ENCODE assay signal across 8 cellular contexts in the genomic region with DNA sequence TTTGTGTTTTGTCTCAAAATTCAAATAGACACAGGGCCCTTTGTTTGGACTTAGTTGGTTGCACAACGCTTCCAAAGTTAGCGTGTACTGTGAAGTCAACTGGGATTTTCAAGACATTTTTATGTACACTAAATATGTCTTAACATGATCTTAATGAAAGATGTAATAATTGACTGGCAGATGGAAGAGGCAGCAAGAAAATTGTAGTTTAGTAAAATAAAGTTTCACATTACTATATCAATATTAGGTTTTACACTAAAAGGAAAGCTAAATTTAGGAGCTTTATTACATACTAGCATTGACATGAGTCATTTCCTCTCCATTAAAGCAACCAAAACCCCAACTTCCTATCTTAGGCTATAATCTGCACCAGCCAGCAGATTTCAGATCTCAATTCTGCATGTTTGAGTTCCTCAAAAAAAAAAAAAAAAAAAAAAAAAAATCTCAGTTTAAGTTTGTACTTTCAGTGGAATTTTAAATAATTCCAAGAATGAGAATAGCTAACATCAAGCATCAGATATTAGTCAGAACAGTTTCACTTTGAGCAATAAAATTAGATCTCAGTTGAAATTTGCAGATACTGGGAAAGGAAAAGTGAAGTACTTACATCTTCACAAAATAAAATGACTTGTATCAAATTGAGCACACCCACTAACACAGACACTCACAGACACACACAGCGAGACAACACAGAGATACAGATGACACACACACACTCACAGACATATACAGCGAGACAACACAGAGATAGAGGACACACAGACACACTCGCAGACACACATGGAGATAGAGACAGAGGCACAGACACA.
A peak's percentile ranks its signal among the peaks of the same experiment; 100 is the strongest.
DNase-seq lines count a peak whose midpoint lies in the region; ATAC-seq and TF ChIP-seq lines count a peak whose summit lies in the region.

No MANE protein-coding gene starts in this region.

- peak overlapping the region; percentile 9 to 87 (median 76) for H3K27ac ChIP-seq in spleen

- WGBS in spleen, 5 donors = 28 to 41% (median 34%) methylated on average over 5 of the region's 5 CpGs

- DNase-seq in COLO829 (ENCODE audit: low spot score) (peak; percentile 66), germinal center (ENCODE audit: low spot score) (peak; percentile 25), spleen (no peak), osteocyte (ENCODE audit: extremely low spot score, unreplicated experiment) (no peak), type B pancreatic cell (ENCODE audit: extremely low spot score, unreplicated experiment) (no peak)

- no peaks in the 10 kb centered on the region for H3K36me3 Mint-ChIP-seq in osteocyte (ENCODE audit: unreplicated experiment)
- peaks cover 4% of the 10 kb centered on the region for H3K36me3 Mint-ChIP-seq in type B pancreatic cell

- no peak for TF ChIP-seq POLR2A in spleen (IDR thresholded peaks at IDR 0.05)

- H3K9me3 Mint-ChIP-seq in osteocyte (ENCODE audit: unreplicated experiment) = peaks cover 8% of the 10 kb centered on the region
- H3K9me3 Mint-ChIP-seq in type B pancreatic cell = peaks cover 12% of the 10 kb centered on the region

- no peaks in the 10 kb centered on the region for H3K36me3 ChIP-seq in spleen

- H3K4me3 ChIP-seq in WI38 (ENCODE audit: low read depth, low read length) = peak overlapping the region; percentile 11; the same call in 1 of the 2 replicates
- H3K4me3 ChIP-seq in spleen = peak overlapping the region in 2 of 8 donors; percentile 5 to 46

- H3K27ac Mint-ChIP-seq in osteocyte (ENCODE audit: unreplicated experiment) (no peak overlapping the region), type B pancreatic cell (no peak overlapping the region)

- intact Hi-C loops in spleen (cut with DNase I; ENCODE audit: low total_unique reads) = no loop called here

- peaks cover 0 to 3% (median 2%) of the 10 kb centered on the region in 8 donors for H3K9me3 ChIP-seq in spleen

- TF ChIP-seq CTCF in WI38 (IDR thresholded peaks at IDR 0.05; ENCODE audit: low read depth, low read length) (no peak), spleen (IDR thresholded peaks at IDR 0.05 in 8 of 11, conservative IDR thresholded peaks at IDR 0.05 in 3 of 11) (no peak), osteocyte (IDR thresholded peaks at IDR 0.05) (no peak), type B pancreatic cell (conservative IDR thresholded peaks at IDR 0.05) (no peak)

- no peaks in the 10 kb centered on the region for H3K27me3 Mint-ChIP-seq in osteocyte (ENCODE audit: unreplicated experiment)
- H3K27me3 Mint-ChIP-seq in type B pancreatic cell = no peaks in the 10 kb centered on the region

- peaks cover 35 to 76% (median 59%) of the 10 kb centered on the region in 6 donors for H3K4me1 ChIP-seq in spleen

- H3K4me1 Mint-ChIP-seq in osteocyte (ENCODE audit: unreplicated experiment) (peaks cover 10% of the 10 kb centered on the region), type B pancreatic cell (ENCODE audit: unreplicated experiment) (peaks cover 8% of the 10 kb centered on the region)

- H3K4me3 Mint-ChIP-seq in osteocyte (ENCODE audit: unreplicated experiment) (no peak overlapping the region), type B pancreatic cell (no peak overlapping the region)

- peak; percentile 48 for ATAC-seq in GM19468 (IDR thresholded peaks at IDR 0.05; ENCODE audit: extremely low read depth, unreplicated experiment)
- peak; percentile 41 for ATAC-seq in HG03521 (IDR thresholded peaks at IDR 0.05; ENCODE audit: unreplicated experiment)

- no peaks in the 10 kb centered on the region for H3K27me3 ChIP-seq in spleen (replicated peaks in 1 of 7)

Comparison
In these comparisons a context has a peak if more than half of its experiments do, and no peak if none do; other contexts are left out.
1. DNase-seq: peak in COLO829 (single experiment) and germinal center (single experiment); none in spleen (single experiment), osteocyte (single experiment) and type B pancreatic cell (single experiment).